ENCODE assay signal across 8 cellular contexts in the genomic region with DNA sequence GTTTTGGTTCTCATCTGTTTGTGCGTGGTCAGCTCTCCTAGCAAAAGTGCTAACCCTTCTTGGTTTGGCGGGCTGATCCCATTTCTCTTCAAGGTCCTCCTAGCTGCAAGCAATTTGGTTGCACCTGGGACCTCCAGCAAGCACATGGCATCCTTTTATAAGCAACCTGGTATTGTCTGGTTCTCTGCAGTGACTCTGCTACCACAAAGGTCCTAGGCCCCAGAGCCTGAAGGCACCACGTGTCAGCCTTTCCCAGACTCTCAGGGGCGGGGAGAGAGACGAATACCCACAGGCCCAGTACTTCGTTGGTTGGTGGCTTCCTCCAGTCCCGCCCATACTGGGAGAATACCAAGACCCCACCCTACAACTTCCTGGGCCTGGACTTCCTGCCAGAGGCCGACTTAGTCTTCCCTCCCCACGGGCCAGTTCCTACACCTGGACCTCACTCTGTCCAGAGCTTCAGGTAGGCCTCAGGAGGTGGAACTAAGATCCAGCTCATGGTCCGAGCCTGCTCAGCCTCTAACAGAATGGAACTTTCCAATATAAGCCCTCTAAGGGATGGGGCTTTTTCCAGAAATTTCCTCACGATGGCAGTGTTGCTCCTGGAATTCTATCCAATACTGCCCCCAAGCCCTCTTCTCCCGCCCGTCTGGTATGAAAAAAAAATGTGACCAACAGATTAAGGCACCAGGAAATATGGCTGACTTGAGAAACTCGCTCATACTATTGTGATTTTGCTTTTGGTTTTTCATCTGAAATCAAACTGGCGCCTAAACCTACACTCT.
DNase-seq lines count a peak whose midpoint lies in the region; ATAC-seq and TF ChIP-seq lines count a peak whose summit lies in the region.

No MANE protein-coding gene starts in this region.

- CTCF ChIA-PET in CD8-positive, alpha-beta T cell (lab: Charles Lee): no interaction called here

- 26 to 31% (median 31%) methylated on average over 12 to 15 of the region's 15 CpGs for WGBS in heart left ventricle, 4 donors

- H3K36me3 Mint-ChIP-seq in CD8-positive, alpha-beta T cell: no peaks in the 10 kb centered on the region
- peaks cover 6% of the 10 kb centered on the region for H3K36me3 Mint-ChIP-seq in activated naive CD8-positive, alpha-beta T cell treated with anti-CD3 and anti-CD28 coated beads for 36 hours

- peak overlapping the region; percentile 75 for H3K27ac Mint-ChIP-seq in CD8-positive, alpha-beta T cell
- H3K27ac Mint-ChIP-seq in activated naive CD8-positive, alpha-beta T cell treated with anti-CD3 and anti-CD28 coated beads for 36 hours: peak overlapping the region; percentile 85

- no peaks in the 10 kb centered on the region for H3K27me3 Mint-ChIP-seq in CD8-positive, alpha-beta T cell (ENCODE audit: low read depth)
- no peaks in the 10 kb centered on the region for H3K27me3 Mint-ChIP-seq in activated naive CD8-positive, alpha-beta T cell treated with anti-CD3 and anti-CD28 coated beads for 36 hours

- no peaks in the 10 kb centered on the region for H3K36me3 ChIP-seq in CD8-positive, alpha-beta T cell (ENCODE audit: insufficient read depth, low read length)
- H3K36me3 ChIP-seq in heart left ventricle: no peaks in the 10 kb centered on the region

- no peak for TF ChIP-seq POLR2A in heart left ventricle (IDR thresholded peaks at IDR 0.05)

- peaks cover 17% of the 10 kb centered on the region for H3K4me1 Mint-ChIP-seq in CD8-positive, alpha-beta T cell (ENCODE audit: low read depth)
- peaks cover 11% of the 10 kb centered on the region for H3K4me1 Mint-ChIP-seq in activated naive CD8-positive, alpha-beta T cell treated with anti-CD3 and anti-CD28 coated beads for 36 hours

- H3K9me3 Mint-ChIP-seq in CD8-positive, alpha-beta T cell: no peaks in the 10 kb centered on the region
- no peaks in the 10 kb centered on the region for H3K9me3 Mint-ChIP-seq in activated naive CD8-positive, alpha-beta T cell treated with anti-CD3 and anti-CD28 coated beads for 36 hours

- H3K27me3 ChIP-seq in CD8-positive, alpha-beta T cell (ENCODE audit: insufficient read depth, low read length): no peaks in the 10 kb centered on the region
- H3K27me3 ChIP-seq in HL-60 (ENCODE audit: insufficient read depth, poor library complexity, severe bottlenecking): no peaks in the 10 kb centered on the region
- peaks cover 0 to 22% (median 0%) of the 10 kb centered on the region in 9 donors for H3K27me3 ChIP-seq in heart left ventricle

- no peak overlapping the region for H3K4me3 ChIP-seq in CD8-positive, alpha-beta T cell (ENCODE audit: low read depth, low read length)
- H3K4me3 ChIP-seq in HL-60 (replicated peaks; ENCODE audit: insufficient read depth, low read length): peak overlapping the region; percentile 49
- peak overlapping the region in 10 of 12 donors; percentile 15 to 51 (median 36) for H3K4me3 ChIP-seq in heart left ventricle

- POLR2A ChIA-PET in CD8-positive, alpha-beta T cell (lab: Charles Lee): no interaction called here

- DNase-seq in CD8-positive, alpha-beta T cell: peak in 3 of 7 experiments; percentile 26 to 53 (median 49)
- DNase-seq in HL-60 (ENCODE audit: low read depth in 1 of 2, low spot score in 1 of 2): peak; percentile 87 to 91
- DNase-seq in NOMO-1 treated with DMSO at 0.1 percent for 48 hours (lab: John Stamatoyannopoulos, UW; ENCODE audit: unreplicated experiment): peak; percentile 78
- DNase-seq in activated naive CD8-positive, alpha-beta T cell treated with anti-CD3 and anti-CD28 coated beads for 36 hours: peak; percentile 56
- peak; percentile 64 to 79 (median 72) for DNase-seq in heart left ventricle
- DNase-seq in pons (ENCODE audit: low spot score): peak; percentile 91

- no peak overlapping the region for H3K27ac ChIP-seq in CD8-positive, alpha-beta T cell (ENCODE audit: low read depth, low read length)
- H3K27ac ChIP-seq in HL-60 (replicated peaks) (peak overlapping the region; percentile 71), heart left ventricle (peak overlapping the region; percentile 17 to 87 (median 72))

- intact Hi-C loops in CD8-positive, alpha-beta T cell (cut with DNase I, micrococcal nuclease): no loop called here
- intact Hi-C loops in heart left ventricle (cut with DNase I): no loop called here

- H3K4me1 ChIP-seq in CD8-positive, alpha-beta T cell (ENCODE audit: insufficient read depth, low read length): peaks cover 13% of the 10 kb centered on the region
- peaks cover 0 to 15% (median 2%) of the 10 kb centered on the region in 12 donors for H3K4me1 ChIP-seq in heart left ventricle

- TF ChIP-seq CTCF in CD8-positive, alpha-beta T cell (IDR thresholded peaks at IDR 0.05): no peak
- TF ChIP-seq CTCF in HL-60 (IDR thresholded peaks at IDR 0.05; ENCODE audit: insufficient read depth, low read length): peak; percentile 5
- TF ChIP-seq CTCF in heart left ventricle (IDR thresholded peaks at IDR 0.05): peak; percentile 25 to 75 (median 54)

- no peak overlapping the region for H3K4me3 Mint-ChIP-seq in CD8-positive, alpha-beta T cell
- H3K4me3 Mint-ChIP-seq in activated naive CD8-positive, alpha-beta T cell treated with anti-CD3 and anti-CD28 coated beads for 36 hours: peak overlapping the region; percentile 82

- no peaks in the 10 kb centered on the region for H3K9me3 ChIP-seq in CD8-positive, alpha-beta T cell (ENCODE audit: low read length)
- no peaks in the 10 kb centered on the region for H3K9me3 ChIP-seq in heart left ventricle

- peak; percentile 29 for ATAC-seq in CD8-positive, alpha-beta T cell
- ATAC-seq in GM19395 (IDR thresholded peaks at IDR 0.05; ENCODE audit: unreplicated experiment) (peak; percentile 80), heart left ventricle (peak; percentile 88 to 97 (median 96)), GM18517 (IDR thresholded peaks at IDR 0.05; ENCODE audit: unreplicated experiment) (no peak)
